In genomic region chr21:42147386-42148020, GRCh38 we compare ENCODE assay signal across 15 cellular contexts.
"Had no signal": no experiment of that assay in that cellular context is flagged by ENCODE, and none has a peak within 500 bp of the region (broad histone marks: within the 10 kb centered on the region; RNA-seq: fewer than 3 reads in every experiment).

No MANE protein-coding gene starts in this region.

- H3K27ac Mint-ChIP-seq: immature natural killer cell, nephron progenitor cell had no signal

- H3K4me1 ChIP-seq: foreskin keratinocyte, vagina had no signal

- H3K36me3 ChIP-seq: ovary, thyroid gland, vagina had no signal

- H3K9me3 Mint-ChIP-seq: immature natural killer cell, nephron progenitor cell had no signal

- H3K27me3 ChIP-seq: body of pancreas, ovary, thyroid gland, vagina had no signal

- H3K36me3 Mint-ChIP-seq: immature natural killer cell had no signal

- H3K9me3 ChIP-seq: body of pancreas, ovary, thyroid gland, vagina had no signal

- H3K4me3 Mint-ChIP-seq: immature natural killer cell, nephron progenitor cell had no signal

- H3K27ac ChIP-seq: body of pancreas, foreskin keratinocyte, ovary, skin epidermis, thyroid gland, vagina had no signal

- H3K4me3 ChIP-seq: body of pancreas, ovary, skin epidermis, thyroid gland, vagina had no signal

- ATAC-seq: body of pancreas, foreskin keratinocyte, left cardiac atrium had no signal

- DNase-seq: activated CD4-positive, alpha-beta T cell treated with anti-CD3 and anti-CD28 coated beads, Interleukin-2, amount 50 U/mL, for 1 hour; activated naive CD4-positive, alpha-beta T cell treated with Interleukin-2 at 50 U/mL for 16 hours; activated T-cell treated with anti-CD3 and anti-CD28 coated beads for 4 hours; amniotic stem cell; body of pancreas; dermis blood vessel endothelial cell; foreskin keratinocyte; immature natural killer cell; left cardiac atrium; nephron progenitor cell; T-helper 1 cell; thyroid gland had no signal
